ENCODE assay signal across 9 cellular contexts in genomic region chr3:5428607-5429516, GRCh38.
DNase-seq lines count a peak whose midpoint lies in the region; ATAC-seq and TF ChIP-seq lines count a peak whose summit lies in the region.
"Had no signal": no experiment of that assay in that cellular context is flagged by ENCODE, and none has a peak within 500 bp of the region (broad histone marks: within the 10 kb centered on the region; RNA-seq: fewer than 3 reads in every experiment).

No MANE protein-coding gene starts in this region.

- 65 to 72% methylated on average over 10 of the region's 10 CpGs for WGBS in thyroid gland, 2 donors

- no peaks in the 10 kb centered on the region for H3K27me3 ChIP-seq in thyroid gland

- in situ Hi-C loops in KBM-7 (cut with MboI; ENCODE audit: low pct_unique_long_range_greater_than_20kb, low sequenced_read_pairs): no loop called here

- ATAC-seq in HG02571 (IDR thresholded peaks at IDR 0.05; ENCODE audit: unreplicated experiment) (peak; percentile 79), omental fat pad (ENCODE audit: low FRiP score) (peak; percentile 58)
- ATAC-seq: left ventricle myocardium superior had no signal

- no peak for TF ChIP-seq CTCF in omental fat pad (IDR thresholded peaks at IDR 0.05)
- no peak for TF ChIP-seq CTCF in thyroid gland (IDR thresholded peaks at IDR 0.05)

- H3K4me3 ChIP-seq in thyroid gland (replicated peaks in 1 of 3): no peak overlapping the region

- intact Hi-C loops in thyroid gland (cut with DNase I): loop anchor here (10.0 kb wide), 1 partner anchor 1366 kb away; no protein-coding TSS in a partner anchor

- H3K36me3 ChIP-seq in thyroid gland: no peaks in the 10 kb centered on the region

- H3K4me1 ChIP-seq in thyroid gland: no peaks in the 10 kb centered on the region

- TF ChIP-seq POLR2A in thyroid gland (IDR thresholded peaks at IDR 0.05): no peak

- DNase-seq in NCI-H748 (lab: John Stamatoyannopoulos, UW; ENCODE audit: unreplicated experiment) (peak; percentile 0), NCI-H748 treated with DMSO at 0.1 percent for 48 hours (lab: John Stamatoyannopoulos, UW) (no peak), KBM-7 (peak; percentile 53), omental fat pad (ENCODE audit: low spot score) (no peak), thyroid gland (no peak), ureter (ENCODE audit: low spot score) (no peak), cerebellar cortex (ENCODE audit: low spot score) (no peak)
- DNase-seq: left ventricle myocardium superior had no signal

- H3K27ac ChIP-seq in thyroid gland: no peak overlapping the region

- no peaks in the 10 kb centered on the region for H3K9me3 ChIP-seq in thyroid gland

Comparison
In these comparisons a context has a peak if more than half of its experiments do, and no peak if none do; other contexts are left out.
1. DNase-seq: peak in NCI-H748 (single experiment) and KBM-7 (single experiment); none in NCI-H748 treated with DMSO at 0.1 percent for 48 hours (single experiment), omental fat pad (single experiment), thyroid gland (0 of 2), ureter (single experiment) and cerebellar cortex (single experiment).